9 cellular contexts compared by ENCODE assay signal in genomic region chr3:115814778-115815380, GRCh38.
DNase-seq lines count a peak whose midpoint lies in the region; ATAC-seq, FAIRE-seq and TF ChIP-seq lines count a peak whose summit lies in the region.
"Had no signal": no experiment of that assay in that cellular context is flagged by ENCODE, and none has a peak within 500 bp of the region (broad histone marks: within the 10 kb centered on the region; RNA-seq: fewer than 3 reads in every experiment).

No MANE protein-coding gene starts in this region.

- in situ Hi-C loops in Caki2 (cut with HindIII; ENCODE audit: low pct_unique_long_range_greater_than_20kb, low sequenced_read_pairs), result no loop called here

- no peak overlapping the region for H3K4me3 Mint-ChIP-seq in brain
- H3K4me3 Mint-ChIP-seq: activated naive CD8-positive, alpha-beta T cell had no signal

- peak; percentile 36 for FAIRE-seq in TTC549 (lab: Jason Lieb, UNC)

- TF ChIP-seq CTCF in brain (conservative IDR thresholded peaks at IDR 0.05), result peak; percentile 87 to 92

- H3K27me3 Mint-ChIP-seq in brain, result no peaks in the 10 kb centered on the region

- no peaks in the 10 kb centered on the region for H3K36me3 Mint-ChIP-seq in brain
- H3K36me3 Mint-ChIP-seq: activated naive CD8-positive, alpha-beta T cell had no signal

- peak; percentile 41 for DNase-seq in Caki2 (ENCODE audit: low read depth)
- peak; percentile 69 for DNase-seq in NCI-H146 (lab: John Stamatoyannopoulos, UW)
- DNase-seq in iPS-NIHi11 (ENCODE audit: low spot score), result peak; percentile 74
- peak; percentile 42 to 77 (median 47) for DNase-seq in stimulated activated CD4-positive, alpha-beta T cell treated with anti-CD3 and anti-CD28 coated beads, Interleukin-12 subunit alpha, Interleukin-12 subunit beta, amount 100 ng/mL, for 48 hours (ENCODE audit: low read depth in 2 of 3, low spot score in 1 of 3)

- H3K4me1 Mint-ChIP-seq in brain, result peaks cover 8% of the 10 kb centered on the region

- H3K27ac Mint-ChIP-seq in brain, result peak overlapping the region in 4 of 5 experiments; percentile 2 to 20 (median 5)
- H3K27ac Mint-ChIP-seq: activated naive CD8-positive, alpha-beta T cell had no signal

- ATAC-seq in GM21528 (IDR thresholded peaks at IDR 0.05; ENCODE audit: low FRiP score, unreplicated experiment), result peak; percentile 55
- ATAC-seq in HG03095 (IDR thresholded peaks at IDR 0.05; ENCODE audit: unreplicated experiment), result no peak

- no peaks in the 10 kb centered on the region for H3K9me3 Mint-ChIP-seq in brain
